ENCODE assay signal across 1 cellular context in the genomic region with DNA sequence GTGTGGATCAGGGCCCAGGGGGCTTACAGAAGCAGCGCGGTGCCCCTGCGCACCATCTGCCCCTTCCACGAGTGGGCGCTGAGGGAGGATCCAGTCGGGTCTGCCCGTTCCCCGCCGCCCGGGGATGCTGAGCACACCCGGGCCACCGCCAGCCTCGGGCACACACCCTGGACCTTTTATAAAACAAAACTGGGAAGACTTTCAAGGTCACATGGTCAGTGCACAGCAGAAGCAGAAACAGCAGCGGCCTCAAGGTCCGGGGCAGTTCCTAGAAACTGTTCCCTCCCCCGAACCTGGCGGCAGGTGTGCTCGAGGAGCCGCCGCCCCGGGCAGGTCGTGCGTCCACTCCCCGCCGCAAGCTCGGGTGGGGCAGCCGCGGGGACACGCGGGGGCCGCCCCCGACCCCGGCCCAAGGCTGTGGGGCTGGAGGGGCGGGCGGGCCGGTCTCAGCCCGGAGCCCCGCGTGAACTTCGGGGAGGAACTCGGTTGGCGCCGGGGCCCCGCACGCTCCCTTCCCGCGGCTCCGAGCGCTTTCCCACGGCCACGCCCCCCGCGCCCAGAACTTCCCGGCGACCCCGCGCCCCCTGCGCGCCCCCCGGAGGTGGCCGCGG.
TF ChIP-seq lines count a peak whose summit lies in the region.

No MANE protein-coding gene starts in this region.

TF ChIP-seq in HepG2, 621 proteins besides CTCF, POLR2A, EP300 and RAD21 (continued from another document and continues in another):
- TF ChIP-seq, protein P1, sequence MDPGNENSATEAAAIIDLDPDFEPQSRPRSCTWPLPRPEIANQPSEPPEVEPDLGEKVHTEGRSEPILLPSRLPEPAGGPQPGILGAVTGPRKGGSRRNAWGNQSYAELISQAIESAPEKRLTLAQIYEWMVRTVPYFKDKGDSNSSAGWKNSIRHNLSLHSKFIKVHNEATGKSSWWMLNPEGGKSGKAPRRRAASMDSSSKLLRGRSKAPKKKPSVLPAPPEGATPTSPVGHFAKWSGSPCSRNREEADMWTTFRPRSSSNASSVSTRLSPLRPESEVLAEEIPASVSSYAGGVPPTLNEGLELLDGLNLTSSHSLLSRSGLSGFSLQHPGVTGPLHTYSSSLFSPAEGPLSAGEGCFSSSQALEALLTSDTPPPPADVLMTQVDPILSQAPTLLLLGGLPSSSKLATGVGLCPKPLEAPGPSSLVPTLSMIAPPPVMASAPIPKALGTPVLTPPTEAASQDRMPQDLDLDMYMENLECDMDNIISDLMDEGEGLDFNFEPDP (CRISPR knock-in tag; conservative IDR thresholded peaks at IDR 0.05), result 0 out of 2 replicates have a peak, but pooled peaks have one; percentile 51
- TF ChIP-seq, protein P2, sequence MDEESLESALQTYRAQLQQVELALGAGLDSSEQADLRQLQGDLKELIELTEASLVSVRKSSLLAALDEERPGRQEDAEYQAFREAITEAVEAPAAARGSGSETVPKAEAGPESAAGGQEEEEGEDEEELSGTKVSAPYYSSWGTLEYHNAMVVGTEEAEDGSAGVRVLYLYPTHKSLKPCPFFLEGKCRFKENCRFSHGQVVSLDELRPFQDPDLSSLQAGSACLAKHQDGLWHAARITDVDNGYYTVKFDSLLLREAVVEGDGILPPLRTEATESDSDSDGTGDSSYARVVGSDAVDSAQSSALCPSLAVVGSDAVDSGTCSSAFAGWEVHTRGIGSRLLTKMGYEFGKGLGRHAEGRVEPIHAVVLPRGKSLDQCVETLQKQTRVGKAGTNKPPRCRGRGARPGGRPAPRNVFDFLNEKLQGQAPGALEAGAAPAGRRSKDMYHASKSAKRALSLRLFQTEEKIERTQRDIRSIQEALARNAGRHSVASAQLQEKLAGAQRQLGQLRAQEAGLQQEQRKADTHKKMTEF (CRISPR knock-in tag; IDR thresholded peaks at IDR 0.05), result peak; percentile 45; the same call in 1 of the 2 replicates
- TF ChIP-seq, protein P3, sequence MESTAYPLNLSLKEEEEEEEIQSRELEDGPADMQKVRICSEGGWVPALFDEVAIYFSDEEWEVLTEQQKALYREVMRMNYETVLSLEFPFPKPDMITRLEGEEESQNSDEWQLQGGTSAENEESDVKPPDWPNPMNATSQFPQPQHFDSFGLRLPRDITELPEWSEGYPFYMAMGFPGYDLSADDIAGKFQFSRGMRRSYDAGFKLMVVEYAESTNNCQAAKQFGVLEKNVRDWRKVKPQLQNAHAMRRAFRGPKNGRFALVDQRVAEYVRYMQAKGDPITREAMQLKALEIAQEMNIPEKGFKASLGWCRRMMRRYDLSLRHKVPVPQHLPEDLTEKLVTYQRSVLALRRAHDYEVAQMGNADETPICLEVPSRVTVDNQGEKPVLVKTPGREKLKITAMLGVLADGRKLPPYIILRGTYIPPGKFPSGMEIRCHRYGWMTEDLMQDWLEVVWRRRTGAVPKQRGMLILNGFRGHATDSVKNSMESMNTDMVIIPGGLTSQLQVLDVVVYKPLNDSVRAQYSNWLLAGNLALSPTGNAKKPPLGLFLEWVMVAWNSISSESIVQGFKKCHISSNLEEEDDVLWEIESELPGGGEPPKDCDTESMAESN (CRISPR knock-in tag; conservative IDR thresholded peaks at IDR 0.05), result no peak
- 0 out of 2 replicates have a peak, but pooled peaks have one; percentile 37 for TF ChIP-seq ZSCAN21 (CRISPR knock-in tag; IDR thresholded peaks at IDR 0.05; ENCODE audit: borderline replicate concordance)
- TF ChIP-seq, protein P4, sequence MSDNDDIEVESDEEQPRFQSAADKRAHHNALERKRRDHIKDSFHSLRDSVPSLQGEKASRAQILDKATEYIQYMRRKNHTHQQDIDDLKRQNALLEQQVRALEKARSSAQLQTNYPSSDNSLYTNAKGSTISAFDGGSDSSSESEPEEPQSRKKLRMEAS (IDR thresholded peaks at IDR 0.05), result peak; percentile 19; the same call in 1 of the 2 replicates
- TF ChIP-seq HHEX (CRISPR knock-in tag; IDR thresholded peaks at IDR 0.05), result no peak
- TF ChIP-seq ZNF549 (CRISPR knock-in tag; IDR thresholded peaks at IDR 0.05), result no peak
- TF ChIP-seq, protein P5, sequence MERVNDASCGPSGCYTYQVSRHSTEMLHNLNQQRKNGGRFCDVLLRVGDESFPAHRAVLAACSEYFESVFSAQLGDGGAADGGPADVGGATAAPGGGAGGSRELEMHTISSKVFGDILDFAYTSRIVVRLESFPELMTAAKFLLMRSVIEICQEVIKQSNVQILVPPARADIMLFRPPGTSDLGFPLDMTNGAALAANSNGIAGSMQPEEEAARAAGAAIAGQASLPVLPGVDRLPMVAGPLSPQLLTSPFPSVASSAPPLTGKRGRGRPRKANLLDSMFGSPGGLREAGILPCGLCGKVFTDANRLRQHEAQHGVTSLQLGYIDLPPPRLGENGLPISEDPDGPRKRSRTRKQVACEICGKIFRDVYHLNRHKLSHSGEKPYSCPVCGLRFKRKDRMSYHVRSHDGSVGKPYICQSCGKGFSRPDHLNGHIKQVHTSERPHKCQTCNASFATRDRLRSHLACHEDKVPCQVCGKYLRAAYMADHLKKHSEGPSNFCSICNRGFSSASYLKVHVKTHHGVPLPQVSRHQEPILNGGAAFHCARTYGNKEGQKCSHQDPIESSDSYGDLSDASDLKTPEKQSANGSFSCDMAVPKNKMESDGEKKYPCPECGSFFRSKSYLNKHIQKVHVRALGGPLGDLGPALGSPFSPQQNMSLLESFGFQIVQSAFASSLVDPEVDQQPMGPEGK (CRISPR knock-in tag; IDR thresholded peaks at IDR 0.05), result peak; percentile 30
- 0 out of 2 replicates have a peak, but pooled peaks have one; percentile 3 for TF ChIP-seq SP5 (CRISPR knock-in tag; IDR thresholded peaks at IDR 0.05; ENCODE audit: borderline replicate concordance, low read depth)
- no peak for TF ChIP-seq ZNF781 (CRISPR knock-in tag; IDR thresholded peaks at IDR 0.05; ENCODE audit: borderline replicate concordance, not compliant biosample characterization)
- no peak for TF ChIP-seq ZMYM3 (CRISPR knock-in tag; IDR thresholded peaks at IDR 0.05)
- TF ChIP-seq RFXAP (CRISPR knock-in tag; IDR thresholded peaks at IDR 0.05; ENCODE audit: borderline replicate concordance), result no peak
- TF ChIP-seq, protein P6, sequence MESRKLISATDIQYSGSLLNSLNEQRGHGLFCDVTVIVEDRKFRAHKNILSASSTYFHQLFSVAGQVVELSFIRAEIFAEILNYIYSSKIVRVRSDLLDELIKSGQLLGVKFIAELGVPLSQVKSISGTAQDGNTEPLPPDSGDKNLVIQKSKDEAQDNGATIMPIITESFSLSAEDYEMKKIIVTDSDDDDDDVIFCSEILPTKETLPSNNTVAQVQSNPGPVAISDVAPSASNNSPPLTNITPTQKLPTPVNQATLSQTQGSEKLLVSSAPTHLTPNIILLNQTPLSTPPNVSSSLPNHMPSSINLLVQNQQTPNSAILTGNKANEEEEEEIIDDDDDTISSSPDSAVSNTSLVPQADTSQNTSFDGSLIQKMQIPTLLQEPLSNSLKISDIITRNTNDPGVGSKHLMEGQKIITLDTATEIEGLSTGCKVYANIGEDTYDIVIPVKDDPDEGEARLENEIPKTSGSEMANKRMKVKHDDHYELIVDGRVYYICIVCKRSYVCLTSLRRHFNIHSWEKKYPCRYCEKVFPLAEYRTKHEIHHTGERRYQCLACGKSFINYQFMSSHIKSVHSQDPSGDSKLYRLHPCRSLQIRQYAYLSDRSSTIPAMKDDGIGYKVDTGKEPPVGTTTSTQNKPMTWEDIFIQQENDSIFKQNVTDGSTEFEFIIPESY (CRISPR knock-in tag; IDR thresholded peaks at IDR 0.05), result peak; percentile 46; the same call in 1 of the 2 replicates
- no peak for TF ChIP-seq MEF2D (CRISPR knock-in tag; IDR thresholded peaks at IDR 0.05)
- TF ChIP-seq TARDBP (CRISPR knock-in tag; IDR thresholded peaks at IDR 0.05), result 0 out of 2 replicates have a peak, but pooled peaks have one; percentile 30
- no peak for TF ChIP-seq RXRB (CRISPR knock-in tag; IDR thresholded peaks at IDR 0.05; ENCODE audit: borderline replicate concordance)
- TF ChIP-seq NAIF1 (CRISPR knock-in tag; IDR thresholded peaks at IDR 0.05; ENCODE audit: borderline replicate concordance), result no peak
- peak; percentile 36; the same call in 1 of the 2 replicates for TF ChIP-seq SAP130 (CRISPR knock-in tag; IDR thresholded peaks at IDR 0.05; ENCODE audit: low read depth)
- TF ChIP-seq, protein P7, sequence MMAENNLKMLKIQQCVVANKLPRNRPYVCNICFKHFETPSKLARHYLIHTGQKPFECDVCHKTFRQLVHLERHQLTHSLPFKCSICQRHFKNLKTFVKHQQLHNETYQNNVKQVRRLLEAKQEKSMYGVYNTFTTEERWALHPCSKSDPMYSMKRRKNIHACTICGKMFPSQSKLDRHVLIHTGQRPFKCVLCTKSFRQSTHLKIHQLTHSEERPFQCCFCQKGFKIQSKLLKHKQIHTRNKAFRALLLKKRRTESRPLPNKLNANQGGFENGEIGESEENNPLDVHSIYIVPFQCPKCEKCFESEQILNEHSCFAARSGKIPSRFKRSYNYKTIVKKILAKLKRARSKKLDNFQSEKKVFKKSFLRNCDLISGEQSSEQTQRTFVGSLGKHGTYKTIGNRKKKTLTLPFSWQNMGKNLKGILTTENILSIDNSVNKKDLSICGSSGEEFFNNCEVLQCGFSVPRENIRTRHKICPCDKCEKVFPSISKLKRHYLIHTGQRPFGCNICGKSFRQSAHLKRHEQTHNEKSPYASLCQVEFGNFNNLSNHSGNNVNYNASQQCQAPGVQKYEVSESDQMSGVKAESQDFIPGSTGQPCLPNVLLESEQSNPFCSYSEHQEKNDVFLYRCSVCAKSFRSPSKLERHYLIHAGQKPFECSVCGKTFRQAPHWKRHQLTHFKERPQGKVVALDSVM (CRISPR knock-in tag; IDR thresholded peaks at IDR 0.05), result no peak
- TF ChIP-seq GATA4 (IDR thresholded peaks at IDR 0.05; ENCODE audit: borderline replicate concordance, low read depth), result no peak
- TF ChIP-seq, protein P8, sequence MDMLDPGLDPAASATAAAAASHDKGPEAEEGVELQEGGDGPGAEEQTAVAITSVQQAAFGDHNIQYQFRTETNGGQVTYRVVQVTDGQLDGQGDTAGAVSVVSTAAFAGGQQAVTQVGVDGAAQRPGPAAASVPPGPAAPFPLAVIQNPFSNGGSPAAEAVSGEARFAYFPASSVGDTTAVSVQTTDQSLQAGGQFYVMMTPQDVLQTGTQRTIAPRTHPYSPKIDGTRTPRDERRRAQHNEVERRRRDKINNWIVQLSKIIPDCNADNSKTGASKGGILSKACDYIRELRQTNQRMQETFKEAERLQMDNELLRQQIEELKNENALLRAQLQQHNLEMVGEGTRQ (IDR thresholded peaks at IDR 0.05; ENCODE audit: low read depth, low read length), result no peak
- TF ChIP-seq, protein P8 (CRISPR knock-in tag; IDR thresholded peaks at IDR 0.05; ENCODE audit: borderline replicate concordance), result 0 out of 2 replicates have a peak, but pooled peaks have one; percentile 19
- 0 out of 2 replicates have a peak, but pooled peaks have one; percentile 24 for TF ChIP-seq GATAD2A (CRISPR knock-in tag; IDR thresholded peaks at IDR 0.05)
- TF ChIP-seq POLR2G (IDR thresholded peaks at IDR 0.05; ENCODE audit: low read depth, low read length), result 0 out of 2 replicates have a peak, but pooled peaks have one; percentile 42
- TF ChIP-seq ZNF607 (CRISPR knock-in tag; IDR thresholded peaks at IDR 0.05; ENCODE audit: borderline replicate concordance), result no peak
- peak; percentile 54 for TF ChIP-seq ZEB1 (IDR thresholded peaks at IDR 0.05; ENCODE audit: insufficient replicate concordance, low read depth)
- TF ChIP-seq ZNF292 (CRISPR knock-in tag; IDR thresholded peaks at IDR 0.05; ENCODE audit: borderline replicate concordance, low read depth), result no peak
- no peak for TF ChIP-seq KLF9 (CRISPR knock-in tag; IDR thresholded peaks at IDR 0.05; ENCODE audit: low read depth)
- TF ChIP-seq, protein P9, sequence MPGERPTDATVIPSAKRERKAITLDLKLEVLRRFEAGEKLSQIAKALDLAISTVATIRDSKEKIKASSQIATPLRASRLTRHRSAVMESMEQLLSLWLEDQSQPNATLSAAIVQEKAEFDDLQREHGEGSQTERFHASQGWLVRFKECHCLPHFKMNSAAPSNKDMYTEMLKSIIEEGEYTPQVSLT (CRISPR knock-in tag; IDR thresholded peaks at IDR 0.05; ENCODE audit: borderline replicate concordance, low read depth), result no peak
- TF ChIP-seq, protein P10, sequence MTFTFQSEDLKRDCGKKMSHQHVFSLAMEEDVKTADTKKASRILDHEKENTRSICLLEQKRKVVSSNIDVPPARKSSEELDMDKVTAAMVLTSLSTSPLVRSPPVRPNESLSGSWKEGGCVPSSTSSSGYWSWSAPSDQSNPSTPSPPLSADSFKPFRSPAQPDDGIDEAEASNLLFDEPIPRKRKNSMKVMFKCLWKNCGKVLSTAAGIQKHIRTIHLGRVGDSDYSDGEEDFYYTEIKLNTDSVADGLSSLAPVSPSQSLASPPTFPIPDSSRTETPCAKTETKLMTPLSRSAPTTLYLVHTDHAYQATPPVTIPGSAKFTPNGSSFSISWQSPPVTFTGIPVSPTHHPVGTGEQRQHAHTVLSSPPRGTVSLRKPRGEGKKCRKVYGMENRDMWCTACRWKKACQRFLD (CRISPR knock-in tag; IDR thresholded peaks at IDR 0.05; ENCODE audit: borderline replicate concordance), result 0 out of 2 replicates have a peak, but pooled peaks have one; percentile 25
- TF ChIP-seq ZNF768 (CRISPR knock-in tag; IDR thresholded peaks at IDR 0.05), result peak; percentile 71
- TF ChIP-seq NR2F2 (IDR thresholded peaks at IDR 0.05; ENCODE audit: borderline replicate concordance, low read depth), result no peak
